Comparison of ENCODE assay signal across 8 cellular contexts in genomic region chr19:29671393-29672076, GRCh38. TPM values are rescaled to one million over a fixed set of nuclear protein-coding genes. Genes with fewer than 3 reads are reported as not detected.
DNase-seq lines count a peak whose midpoint lies in the region; ATAC-seq and TF ChIP-seq lines count a peak whose summit lies in the region.

No MANE protein-coding gene starts in this region.

- H3K36me3 ChIP-seq in effector memory CD4-positive, alpha-beta T cell (ENCODE audit: control insufficient read depth, insufficient read depth, low read length), result peaks cover 23% of the 10 kb centered on the region
- no peaks in the 10 kb centered on the region for H3K36me3 ChIP-seq in parathyroid adenoma (ENCODE audit: control insufficient read depth, insufficient read depth, low read length)

- DNase-seq in GF-D8 (lab: John Stamatoyannopoulos, UW), result peak; percentile 43
- DNase-seq in HT-29 (ENCODE audit: low spot score), result peak; percentile 35
- peak; percentile 87 for DNase-seq in activated CD4-positive, alpha-beta T cell treated with anti-CD3 and anti-CD28 coated beads, Interleukin-2, amount 50 U/mL, for 1 hour
- peak; percentile 74 to 86 (median 85) for DNase-seq in effector memory CD4-positive, alpha-beta T cell
- no peak for DNase-seq in type B pancreatic cell (ENCODE audit: extremely low spot score, unreplicated experiment)
- no peak for DNase-seq in cortex of kidney (lab: John Stamatoyannopoulos, UW)

- H3K4me3 ChIP-seq in effector memory CD4-positive, alpha-beta T cell (ENCODE audit: insufficient read depth, low read depth, low read length, poor library complexity, severe bottlenecking), result peak overlapping the region; percentile 20
- H3K4me3 ChIP-seq in parathyroid adenoma (ENCODE audit: low read depth, low read length), result peak overlapping the region; percentile 18

- H3K4me1 Mint-ChIP-seq in type B pancreatic cell (ENCODE audit: unreplicated experiment), result peaks cover 29% of the 10 kb centered on the region

- H2AFZ ChIP-seq in parathyroid adenoma, result peak overlapping the region; percentile 55

- no peak overlapping the region for H3K9ac ChIP-seq in parathyroid adenoma

- H3K27ac Mint-ChIP-seq in type B pancreatic cell, result peak overlapping the region; percentile 97

- H3K4me2 ChIP-seq in parathyroid adenoma (ENCODE audit: low read length), result peak overlapping the region; percentile 66

- TF ChIP-seq CTCF in parathyroid adenoma (IDR thresholded peaks at IDR 0.05), result peak; percentile 35
- peak; percentile 49 for TF ChIP-seq CTCF in type B pancreatic cell (conservative IDR thresholded peaks at IDR 0.05)

- H3K9me3 Mint-ChIP-seq in type B pancreatic cell, result no peaks in the 10 kb centered on the region

- peaks cover 83% of the 10 kb centered on the region for H3K4me1 ChIP-seq in effector memory CD4-positive, alpha-beta T cell (ENCODE audit: control insufficient read depth, insufficient read depth, low read length, poor library complexity, severe bottlenecking)
- peaks cover 50% of the 10 kb centered on the region for H3K4me1 ChIP-seq in parathyroid adenoma

- ATAC-seq in GM21390 (IDR thresholded peaks at IDR 0.05; ENCODE audit: unreplicated experiment), result peak; percentile 72

- H3K27ac ChIP-seq in effector memory CD4-positive, alpha-beta T cell (ENCODE audit: insufficient read depth, low read length, poor library complexity, severe bottlenecking), result peak overlapping the region; percentile 91
- peak overlapping the region; percentile 87 for H3K27ac ChIP-seq in parathyroid adenoma

- no peaks in the 10 kb centered on the region for H3K27me3 ChIP-seq in effector memory CD4-positive, alpha-beta T cell (replicated peaks; ENCODE audit: control insufficient read depth, insufficient read depth, low read length, poor library complexity, severe bottlenecking)
- H3K27me3 ChIP-seq in parathyroid adenoma (ENCODE audit: control insufficient read depth, insufficient read depth, low read length), result no peaks in the 10 kb centered on the region

- H3K9me3 ChIP-seq in effector memory CD4-positive, alpha-beta T cell (ENCODE audit: control insufficient read depth, low read length), result no peaks in the 10 kb centered on the region
- no peaks in the 10 kb centered on the region for H3K9me3 ChIP-seq in parathyroid adenoma (ENCODE audit: control insufficient read depth, low read length)

- peaks cover 41% of the 10 kb centered on the region for H3K79me2 ChIP-seq in parathyroid adenoma

- H3K4me3 Mint-ChIP-seq in type B pancreatic cell, result peak overlapping the region; percentile 65

- peaks cover 8% of the 10 kb centered on the region for H3K36me3 Mint-ChIP-seq in type B pancreatic cell

- H3K27me3 Mint-ChIP-seq in type B pancreatic cell, result no peaks in the 10 kb centered on the region

RNA-seq across cellular contexts. Expression of gene PLEKHF1, which starts 6.3 kb away (rescaled TPM):
- total RNA-seq in HT-29 (2014; rRNA removed; shearing (Covaris generic)), result 1.1 and 1.2 TPM in 2 replicates
- 6.3 and 16.9 TPM in 2 replicates for total RNA-seq in type B pancreatic cell (ENCODE audit: low replicate concordance)

RNA-seq across cellular contexts. Expression of gene C19orf12, which starts 43.5 kb away (rescaled TPM):
- total RNA-seq in HT-29 (2014; rRNA removed; shearing (Covaris generic)), result 22.4 and 24.5 TPM in 2 replicates
- 18.0 and 23.9 TPM in 2 replicates for total RNA-seq in type B pancreatic cell (ENCODE audit: low replicate concordance)

Comparison
In these comparisons a context has a peak if more than half of its experiments do, and no peak if none do; other contexts are left out.
1. DNase-seq: peak in GF-D8 (single experiment), HT-29 (single experiment), activated CD4-positive, alpha-beta T cell treated with anti-CD3 and anti-CD28 coated beads, Interleukin-2, amount 50 U/mL, for 1 hour (single experiment) and effector memory CD4-positive, alpha-beta T cell (3 of 3); none in type B pancreatic cell (single experiment) and cortex of kidney (single experiment).